1 cellular context compared by ENCODE assay signal in the genomic region with DNA sequence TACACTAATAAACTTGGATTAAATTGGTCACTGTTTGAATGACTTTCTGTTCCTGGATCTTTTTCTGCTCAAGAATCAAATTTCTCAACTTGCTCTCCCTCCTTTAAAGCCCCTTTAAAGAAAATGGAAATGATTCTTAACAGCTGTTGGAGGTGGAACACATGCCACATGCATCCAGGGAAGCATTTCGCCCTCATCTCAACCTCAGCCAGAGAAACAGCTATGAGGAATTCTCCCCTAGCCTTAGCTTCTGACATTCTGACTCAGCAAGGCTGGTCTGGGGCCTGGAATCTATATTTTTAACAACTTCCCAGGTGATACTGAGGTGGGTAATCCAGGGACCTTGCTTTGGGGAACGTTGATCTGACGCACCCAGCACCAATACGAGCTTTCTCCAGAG.
TF ChIP-seq lines count a peak whose summit lies in the region.

No MANE protein-coding gene starts in this region.

TF ChIP-seq in IMR-90, 13 proteins besides CTCF, POLR2A, EP300 and RAD21 (continued from another document):
- TF ChIP-seq NFE2L2 (IDR thresholded peaks at IDR 0.05; ENCODE audit: low read depth, low read length) (no peak), MAZ (IDR thresholded peaks at IDR 0.05; ENCODE audit: borderline replicate concordance, low read depth, low read length) (no peak), MAFK (IDR thresholded peaks at IDR 0.05; ENCODE audit: low read depth, low read length) (no peak), SMC3 (IDR thresholded peaks at IDR 0.05; ENCODE audit: low read depth, low read length) (no peak), BHLHE40 (IDR thresholded peaks at IDR 0.05; ENCODE audit: low read depth, low read length) (no peak), FOS (IDR thresholded peaks at IDR 0.05; ENCODE audit: low read depth, low read length) (no peak)
TF ChIP-seq in IMR-90: peak in this region for 0.
